In the genomic region with DNA sequence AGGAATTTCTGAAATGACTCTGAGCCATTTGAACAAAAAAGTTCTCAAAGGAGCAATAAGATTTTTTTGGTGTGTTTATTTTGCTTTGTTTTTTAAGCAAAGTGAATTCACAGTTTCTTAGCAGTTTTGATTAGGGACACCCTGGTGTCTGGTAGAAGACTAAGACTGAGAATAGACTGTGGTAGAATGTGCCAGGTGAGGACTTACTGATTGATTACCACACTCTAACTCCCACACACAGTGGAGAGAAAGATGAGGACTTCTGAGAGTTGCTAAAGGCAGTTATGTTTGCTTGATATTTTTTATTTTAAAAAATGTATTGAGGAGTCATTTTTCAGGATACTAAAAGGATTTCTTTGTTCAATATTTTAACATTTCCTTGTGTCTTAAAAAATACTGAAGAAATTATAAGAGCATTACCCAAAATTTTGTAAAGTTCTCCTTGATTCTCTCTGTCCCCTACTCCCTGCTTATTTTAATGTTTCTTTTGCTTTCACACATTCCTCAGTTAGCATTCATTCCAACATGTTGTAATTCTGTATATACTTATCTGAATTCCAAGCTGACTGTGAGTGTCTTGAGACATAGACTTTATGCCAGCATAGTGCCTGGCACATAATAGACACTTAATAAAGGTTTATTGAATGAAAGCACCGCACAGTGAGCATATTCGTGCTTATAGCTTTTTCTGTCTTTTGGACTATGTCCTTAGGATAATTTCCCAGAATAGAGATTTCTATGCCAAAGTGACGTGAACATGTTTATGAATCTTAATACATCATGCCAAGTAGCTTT, we compare ENCODE assay signal across 12 cellular contexts.
DNase-seq lines count a peak whose midpoint lies in the region; ATAC-seq and TF ChIP-seq lines count a peak whose summit lies in the region.
"Had no signal": no experiment of that assay in that cellular context is flagged by ENCODE, and none has a peak within 500 bp of the region (broad histone marks: within the 10 kb centered on the region; RNA-seq: fewer than 3 reads in every experiment).

No MANE protein-coding gene starts in this region.

- no peaks in the 10 kb centered on the region for H3K27me3 ChIP-seq in gastroesophageal sphincter
- no peaks in the 10 kb centered on the region for H3K27me3 ChIP-seq in thymus (ENCODE audit: control insufficient read depth, insufficient read depth)
- H3K27me3 ChIP-seq in transverse colon = no peaks in the 10 kb centered on the region

- peaks cover 0 to 49% (median 15%) of the 10 kb centered on the region in 3 donors for H3K4me1 ChIP-seq in gastroesophageal sphincter
- H3K4me1 ChIP-seq in thymus (ENCODE audit: control insufficient read depth, insufficient read depth, low read length) = peaks cover 3% of the 10 kb centered on the region
- peaks cover 0 to 2% (median under 1%) of the 10 kb centered on the region in 4 donors for H3K4me1 ChIP-seq in transverse colon

- H3K27ac ChIP-seq in gastroesophageal sphincter = peak overlapping the region; percentile 34 to 60 (median 52)
- peak overlapping the region; percentile 55 for H3K27ac ChIP-seq in thymus (ENCODE audit: low read depth)
- H3K27ac ChIP-seq in transverse colon = no peak overlapping the region
- H3K27ac ChIP-seq: HL-60, RWPE1 had no signal

- TF ChIP-seq EP300 in gastroesophageal sphincter (IDR thresholded peaks at IDR 0.05) (no peak), transverse colon (IDR thresholded peaks at IDR 0.05; ENCODE audit: low read depth) (no peak)

- no peak overlapping the region for H3K27ac Mint-ChIP-seq in activated naive CD4-positive, alpha-beta T cell treated with anti-CD3 and anti-CD28 coated beads, Interleukin-2, amount 50 U/mL, for 72 hours

- WGBS in gastroesophageal sphincter (ENCODE audit: low coverage in 1 of 2), 2 donors = 36 to 67% methylated on average over 1 to 3 of the region's 3 CpGs
- WGBS in thymus = 96% methylated on average over 3 of the region's 3 CpGs
- 74 to 80% methylated on average over 1 to 3 of the region's 3 CpGs for WGBS in transverse colon (ENCODE audit: low coverage in 1 of 2), 2 donors

- no peak overlapping the region for H3K4me3 ChIP-seq in gastroesophageal sphincter
- H3K4me3 ChIP-seq in thymus (ENCODE audit: low read length) = no peak overlapping the region
- H3K4me3 ChIP-seq in transverse colon = no peak overlapping the region

- peaks cover 0 to 38% of the 10 kb centered on the region in 2 donors for H3K36me3 Mint-ChIP-seq in activated naive CD4-positive, alpha-beta T cell treated with anti-CD3 and anti-CD28 coated beads, Interleukin-2, amount 50 U/mL, for 72 hours

- no peak for TF ChIP-seq POLR2A in gastroesophageal sphincter (IDR thresholded peaks at IDR 0.05)
- TF ChIP-seq POLR2A in transverse colon (IDR thresholded peaks at IDR 0.05) = no peak

- ATAC-seq in activated naive CD4-positive, alpha-beta T cell treated with anti-CD3 and anti-CD28 coated beads, Interleukin-2, amount 50 U/mL, for 72 hours = peak; percentile 100
- ATAC-seq in gastroesophageal sphincter = peak; percentile 62
- ATAC-seq in HG03521 (IDR thresholded peaks at IDR 0.05; ENCODE audit: unreplicated experiment) = no peak

- in situ Hi-C loops in transverse colon (cut with MboI; ENCODE audit: low pct_ligation_motif_present in 1 of 4, low pct_unique_long_range_greater_than_20kb in 1 of 4, low sequenced_read_pairs in 3 of 4) = no loop called here

- H3K36me3 ChIP-seq in gastroesophageal sphincter (no peaks in the 10 kb centered on the region), thymus (ENCODE audit: control insufficient read depth, insufficient read depth) (no peaks in the 10 kb centered on the region), transverse colon (no peaks in the 10 kb centered on the region)

- TF ChIP-seq CTCF in gastroesophageal sphincter (IDR thresholded peaks at IDR 0.05) = no peak
- no peak for TF ChIP-seq CTCF in transverse colon (IDR thresholded peaks at IDR 0.05)

- H3K9me3 ChIP-seq in gastroesophageal sphincter = no peaks in the 10 kb centered on the region
- no peaks in the 10 kb centered on the region for H3K9me3 ChIP-seq in thymus (ENCODE audit: control insufficient read depth)
- H3K9me3 ChIP-seq in transverse colon = no peaks in the 10 kb centered on the region

- H3K9me3 Mint-ChIP-seq in activated naive CD4-positive, alpha-beta T cell treated with anti-CD3 and anti-CD28 coated beads, Interleukin-2, amount 50 U/mL, for 72 hours = peaks cover 0 to 4% of the 10 kb centered on the region in 2 donors

- intact Hi-C loops in transverse colon (cut with DNase I; ENCODE audit: low total_unique reads) = no loop called here

- DNase-seq in activated naive CD4-positive, alpha-beta T cell treated with anti-CD3 and anti-CD28 coated beads, Interleukin-2, amount 50 U/mL, for 72 hours (ENCODE audit: low spot score in 2 of 2) = no peak
- DNase-seq in activated naive CD4-positive, alpha-beta T cell treated with anti-CD3 and anti-CD28 coated beads, Interleukin-2, amount 50 U/mL, for 16 hours = no peak
- DNase-seq in OCI-M1 (lab: John Stamatoyannopoulos, UW) = peak; percentile 45
- DNase-seq in transverse colon = no peak
- no peak for DNase-seq in amygdala (lab: John Stamatoyannopoulos, UW)
- DNase-seq: DMS53, MM.1S had no signal

Comparison
In these comparisons a context has a peak if more than half of its experiments do, and no peak if none do; other contexts are left out.
1. H3K27ac ChIP-seq: peak in gastroesophageal sphincter (4 of 4) and thymus (single experiment); none in transverse colon (0 of 4).